1 cellular context compared by ENCODE assay signal in the genomic region with DNA sequence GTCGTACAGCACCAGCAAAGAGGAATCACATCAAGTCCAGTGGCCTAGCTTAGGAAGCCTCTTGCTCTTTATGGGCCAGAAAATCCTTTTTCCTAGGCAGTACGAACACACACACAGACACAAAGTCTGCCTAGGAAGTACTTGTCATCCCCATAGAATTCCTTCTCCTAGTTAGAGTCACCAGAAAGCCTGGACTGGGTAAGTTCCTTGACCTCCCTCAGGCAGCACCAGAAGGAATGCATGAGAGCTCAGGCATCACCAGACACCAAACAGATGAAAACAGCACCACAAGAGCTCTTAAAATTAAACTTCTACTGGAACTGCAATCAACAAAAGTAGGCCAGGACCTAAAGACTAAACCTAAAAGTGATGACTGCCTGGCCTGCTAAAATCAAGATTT.
TF ChIP-seq lines count a peak whose summit lies in the region.

No MANE protein-coding gene starts in this region.

TF ChIP-seq in IMR-90, 13 proteins besides CTCF, POLR2A, EP300 and RAD21 (continued from another document):
- TF ChIP-seq, protein P1, sequence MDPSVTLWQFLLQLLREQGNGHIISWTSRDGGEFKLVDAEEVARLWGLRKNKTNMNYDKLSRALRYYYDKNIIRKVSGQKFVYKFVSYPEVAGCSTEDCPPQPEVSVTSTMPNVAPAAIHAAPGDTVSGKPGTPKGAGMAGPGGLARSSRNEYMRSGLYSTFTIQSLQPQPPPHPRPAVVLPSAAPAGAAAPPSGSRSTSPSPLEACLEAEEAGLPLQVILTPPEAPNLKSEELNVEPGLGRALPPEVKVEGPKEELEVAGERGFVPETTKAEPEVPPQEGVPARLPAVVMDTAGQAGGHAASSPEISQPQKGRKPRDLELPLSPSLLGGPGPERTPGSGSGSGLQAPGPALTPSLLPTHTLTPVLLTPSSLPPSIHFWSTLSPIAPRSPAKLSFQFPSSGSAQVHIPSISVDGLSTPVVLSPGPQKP (IDR thresholded peaks at IDR 0.05; ENCODE audit: borderline replicate concordance, low read depth, low read length): no peak
- TF ChIP-seq, protein P2, sequence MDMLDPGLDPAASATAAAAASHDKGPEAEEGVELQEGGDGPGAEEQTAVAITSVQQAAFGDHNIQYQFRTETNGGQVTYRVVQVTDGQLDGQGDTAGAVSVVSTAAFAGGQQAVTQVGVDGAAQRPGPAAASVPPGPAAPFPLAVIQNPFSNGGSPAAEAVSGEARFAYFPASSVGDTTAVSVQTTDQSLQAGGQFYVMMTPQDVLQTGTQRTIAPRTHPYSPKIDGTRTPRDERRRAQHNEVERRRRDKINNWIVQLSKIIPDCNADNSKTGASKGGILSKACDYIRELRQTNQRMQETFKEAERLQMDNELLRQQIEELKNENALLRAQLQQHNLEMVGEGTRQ (IDR thresholded peaks at IDR 0.05; ENCODE audit: low read depth, low read length): no peak
- TF ChIP-seq RCOR1 (IDR thresholded peaks at IDR 0.05; ENCODE audit: insufficient replicate concordance, low read length) (no peak), MXI1 (IDR thresholded peaks at IDR 0.05; ENCODE audit: borderline replicate concordance, low read depth, low read length) (no peak), NFE2L2 (IDR thresholded peaks at IDR 0.05; ENCODE audit: low read depth, low read length) (no peak), MAZ (IDR thresholded peaks at IDR 0.05; ENCODE audit: borderline replicate concordance, low read depth, low read length) (no peak), BHLHE40 (IDR thresholded peaks at IDR 0.05; ENCODE audit: low read depth, low read length) (no peak), MAFK (IDR thresholded peaks at IDR 0.05; ENCODE audit: low read depth, low read length) (no peak), CHD1 (IDR thresholded peaks at IDR 0.05; ENCODE audit: low read depth, low read length) (no peak), RFX5 (IDR thresholded peaks at IDR 0.05; ENCODE audit: low read depth, low read length) (no peak), FOS (IDR thresholded peaks at IDR 0.05; ENCODE audit: low read depth, low read length) (no peak), CEBPB (IDR thresholded peaks at IDR 0.05; ENCODE audit: low read depth, low read length) (no peak)
TF ChIP-seq in IMR-90: peak in this region for 0.
